In the genomic region with DNA sequence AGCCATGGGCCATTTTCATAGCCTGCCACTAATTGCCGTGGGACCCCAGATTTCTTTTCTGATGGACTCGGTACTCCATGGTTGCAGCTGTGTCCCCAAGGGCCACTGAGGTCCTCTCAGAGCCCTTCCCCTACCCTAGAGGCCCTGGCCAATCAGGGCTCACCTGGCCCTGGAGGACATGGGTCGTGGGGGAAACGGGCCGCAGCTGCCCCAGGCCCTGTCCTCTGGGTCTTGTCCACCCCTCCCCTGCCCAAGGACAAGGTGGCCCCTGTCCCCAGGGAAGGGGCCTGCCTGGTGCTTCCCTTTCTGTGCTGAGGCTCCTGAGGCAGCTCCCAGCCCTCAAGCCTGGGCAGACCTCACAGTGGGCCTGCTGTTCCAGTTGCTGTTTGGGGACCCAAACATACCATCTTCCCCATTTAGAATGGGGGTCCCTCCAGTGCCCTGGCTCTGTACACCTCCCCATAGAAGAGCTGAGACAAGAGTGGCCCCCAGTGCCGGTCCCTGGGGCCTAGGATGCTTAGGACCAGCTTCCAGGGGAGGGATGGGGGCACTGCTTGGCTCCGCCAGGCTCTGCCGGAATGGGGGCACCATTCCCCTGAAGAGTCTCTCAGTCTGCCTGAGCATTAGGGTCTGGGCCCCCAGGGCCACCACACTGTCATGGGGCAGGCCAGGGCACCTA, we compare ENCODE assay signal across 10 cellular contexts. TPM values are rescaled to one million over a fixed set of nuclear protein-coding genes. Genes with fewer than 3 reads are reported as not detected.
A peak's percentile ranks its signal among the peaks of the same experiment; 100 is the strongest.
DNase-seq lines count a peak whose midpoint lies in the region; TF ChIP-seq lines count a peak whose summit lies in the region.
"Had no signal": no experiment of that assay in that cellular context is flagged by ENCODE, and none has a peak within 500 bp of the region (broad histone marks: within the 10 kb centered on the region; RNA-seq: fewer than 3 reads in every experiment).

No MANE protein-coding gene starts in this region.

- no peak overlapping the region for H2BK15ac ChIP-seq in mesendoderm (replicated peaks; ENCODE audit: low read depth)

- H3K9ac ChIP-seq in mucosa of stomach (ENCODE audit: low read length): peak overlapping the region; percentile 28
- H3K9ac ChIP-seq in mesendoderm (ENCODE audit: low read length): no peak overlapping the region

- peaks cover 27% of the 10 kb centered on the region for H3K79me1 ChIP-seq in mesendoderm (ENCODE audit: low read length)

- H3K27me3 ChIP-seq in mucosa of stomach (ENCODE audit: control insufficient read depth, insufficient read depth, low read length) (no peaks in the 10 kb centered on the region), mesendoderm (ENCODE audit: insufficient read depth, low read length, poor library complexity) (no peaks in the 10 kb centered on the region)
- H3K27me3 ChIP-seq: hepatocyte had no signal

- no peaks in the 10 kb centered on the region for H3K27me3 Mint-ChIP-seq in chondrocyte (ENCODE audit: low read depth)
- H3K27me3 Mint-ChIP-seq: activated CD4-positive, alpha-beta memory T cell treated with anti-CD3 and anti-CD28 coated beads for 36 hours; activated naive CD4-positive, alpha-beta T cell treated with anti-CD3 and anti-CD28 coated beads, Interleukin-2, amount 10 ng/mL, durations not matched to agents 7 days and 5 days had no signal

- no peaks in the 10 kb centered on the region for H3K36me3 Mint-ChIP-seq in chondrocyte (ENCODE audit: low read depth)
- H3K36me3 Mint-ChIP-seq: activated CD4-positive, alpha-beta memory T cell treated with anti-CD3 and anti-CD28 coated beads for 36 hours had no signal

- no peak overlapping the region for H3K56ac ChIP-seq in mesendoderm (ENCODE audit: low read length)

- no peak overlapping the region for H4K5ac ChIP-seq in mesendoderm (ENCODE audit: low read length)

- no peak overlapping the region for H2AK5ac ChIP-seq in mesendoderm (ENCODE audit: low read length)

- H3K36me3 ChIP-seq in mucosa of stomach (ENCODE audit: control insufficient read depth, insufficient read depth, low read length) (no peaks in the 10 kb centered on the region), mesendoderm (ENCODE audit: control insufficient read depth, insufficient read depth, low read length) (no peaks in the 10 kb centered on the region)

- H3K4me3 ChIP-seq in NB4 (ENCODE audit: low read depth, low read length) (no peak overlapping the region), mucosa of stomach (ENCODE audit: low read length) (no peak overlapping the region), mesendoderm (ENCODE audit: low read length) (no peak overlapping the region)
- H3K4me3 ChIP-seq: hepatocyte had no signal

- no CpG with 5 or more reads among the region's 8 CpGs for WGBS in mesendoderm (ENCODE audit: extremely low coverage, insufficient coverage, low lambda C conversion rate)

- no peak overlapping the region for H3K4ac ChIP-seq in mesendoderm (ENCODE audit: low read depth, low read length)

- peaks cover 81% of the 10 kb centered on the region for H3K4me1 Mint-ChIP-seq in chondrocyte (ENCODE audit: low read depth)

- TF ChIP-seq CTCF in NB4 (IDR thresholded peaks at IDR 0.05; ENCODE audit: low read depth, low read length): no peak
- no peak for TF ChIP-seq CTCF in chondrocyte (IDR thresholded peaks at IDR 0.05)

- DNase-seq in NB4 (ENCODE audit: low read depth) (peak; percentile 25), chondrocyte (ENCODE audit: low spot score) (no peak), substantia nigra (lab: John Stamatoyannopoulos, UW) (peak in 5 of 49 donors; percentile 16 to 82 (median 48)), mesendoderm (no peak)
- no peak for DNase-seq in stimulated activated CD4-positive, alpha-beta T cell treated with anti-CD3 and anti-CD28 coated beads, Interleukin-4, amount 100 ng/mL, for 24 hours
- no peak for DNase-seq in central memory CD4-positive, alpha-beta T cell
- DNase-seq: activated CD4-positive, alpha-beta memory T cell treated with anti-CD3 and anti-CD28 coated beads for 36 hours; activated naive CD4-positive, alpha-beta T cell treated with anti-CD3 and anti-CD28 coated beads, Interleukin-2, amount 10 ng/mL, durations not matched to agents 7 days and 5 days had no signal

- no peak overlapping the region for H3K4me3 Mint-ChIP-seq in chondrocyte (ENCODE audit: unreplicated experiment)
- H3K4me3 Mint-ChIP-seq: activated CD4-positive, alpha-beta memory T cell treated with anti-CD3 and anti-CD28 coated beads for 36 hours; activated naive CD4-positive, alpha-beta T cell treated with anti-CD3 and anti-CD28 coated beads, Interleukin-2, amount 10 ng/mL, durations not matched to agents 7 days and 5 days had no signal

- no peak overlapping the region for H4K8ac ChIP-seq in mesendoderm (ENCODE audit: low read depth, low read length)

- H3K79me2 ChIP-seq in mesendoderm (ENCODE audit: control insufficient read depth, insufficient read depth, low read length): peaks cover 61% of the 10 kb centered on the region

- H3K27ac ChIP-seq in substantia nigra (ENCODE audit: low read depth, low read length, poor library complexity, severe bottlenecking): peak overlapping the region; percentile 100
- H3K27ac ChIP-seq in mesendoderm (ENCODE audit: low read depth, low read length): no peak overlapping the region
- H3K27ac ChIP-seq: hepatocyte had no signal

- peaks cover 50% of the 10 kb centered on the region for H3K4me1 ChIP-seq in mucosa of stomach (ENCODE audit: control insufficient read depth, insufficient read depth, low read length)
- H3K4me1 ChIP-seq in mesendoderm (ENCODE audit: control insufficient read depth, low read depth, low read length): no peaks in the 10 kb centered on the region

- no peak overlapping the region for H2BK120ac ChIP-seq in mesendoderm (ENCODE audit: low read depth, low read length)

- TF ChIP-seq POLR2A in NB4 (IDR thresholded peaks at IDR 0.05; ENCODE audit: extremely low read depth, insufficient read length): no peak

- H3K4me2 ChIP-seq in mesendoderm (ENCODE audit: low read length): no peak overlapping the region
- H3K4me2 ChIP-seq: hepatocyte had no signal

- H3K9me3 Mint-ChIP-seq in chondrocyte (ENCODE audit: low read depth): no peaks in the 10 kb centered on the region
- H3K9me3 Mint-ChIP-seq: activated CD4-positive, alpha-beta memory T cell treated with anti-CD3 and anti-CD28 coated beads for 36 hours; activated naive CD4-positive, alpha-beta T cell treated with anti-CD3 and anti-CD28 coated beads, Interleukin-2, amount 10 ng/mL, durations not matched to agents 7 days and 5 days had no signal

- H3K27ac Mint-ChIP-seq in chondrocyte (ENCODE audit: unreplicated experiment): peak overlapping the region; percentile 71
- H3K27ac Mint-ChIP-seq: activated CD4-positive, alpha-beta memory T cell treated with anti-CD3 and anti-CD28 coated beads for 36 hours; activated naive CD4-positive, alpha-beta T cell treated with anti-CD3 and anti-CD28 coated beads, Interleukin-2, amount 10 ng/mL, durations not matched to agents 7 days and 5 days had no signal

- H2BK5ac ChIP-seq in mesendoderm (ENCODE audit: low read length): no peak overlapping the region

- no peak overlapping the region for H3K23ac ChIP-seq in mesendoderm (ENCODE audit: low read length)

- H3K9me3 ChIP-seq in mucosa of stomach (ENCODE audit: control insufficient read depth, low read length): no peaks in the 10 kb centered on the region

- H3K18ac ChIP-seq in mesendoderm (ENCODE audit: low read length): no peak overlapping the region

RNA-seq across cellular contexts. Expression of gene RAB11B, which starts 3.2 kb away (rescaled TPM):
- 96.4 to 106 TPM (median 104 TPM) in 3 replicates for total RNA-seq in chondrocyte
- 95.2 TPM for polyA plus RNA-seq in mesendoderm (2013, experiment 1 of 2)
- 94.3 TPM for polyA plus RNA-seq in mesendoderm (2013, experiment 2 of 2)

RNA-seq across cellular contexts. Expression of gene MARCHF2, which starts 19.8 kb away (rescaled TPM):
- 35.0 to 42.5 TPM (median 37.5 TPM) in 3 replicates for total RNA-seq in chondrocyte
- 9.8 TPM for polyA plus RNA-seq in mesendoderm (2013, experiment 1 of 2)
- 10.2 TPM for polyA plus RNA-seq in mesendoderm (2013, experiment 2 of 2)

RNA-seq across cellular contexts. Expression of gene ANGPTL4, which starts 29.4 kb away (rescaled TPM):
- total RNA-seq in chondrocyte: 56.4 to 143 TPM (median 127 TPM) in 3 replicates
- 0.22 TPM for polyA plus RNA-seq in mesendoderm (2013, experiment 1 of 2)
- polyA plus RNA-seq in mesendoderm (2013, experiment 2 of 2): 0.18 TPM

RNA-seq across cellular contexts. Expression of gene KANK3, which starts 50.3 kb away (rescaled TPM):
- total RNA-seq in chondrocyte: 0.56 to 1.2 TPM (median 1.2 TPM) in 3 replicates
- polyA plus RNA-seq in mesendoderm (2013, experiment 1 of 2): 0.41 TPM
- 0.50 TPM for polyA plus RNA-seq in mesendoderm (2013, experiment 2 of 2)

RNA-seq across cellular contexts. Expression of gene HNRNPM, which starts 51.4 kb away (rescaled TPM):
- total RNA-seq in chondrocyte: 111 to 185 TPM (median 116 TPM) in 3 replicates
- polyA plus RNA-seq in mesendoderm (2013, experiment 1 of 2): 329 TPM
- 325 TPM for polyA plus RNA-seq in mesendoderm (2013, experiment 2 of 2)
